ENCODE assay signal across 1 cellular context in the genomic region with DNA sequence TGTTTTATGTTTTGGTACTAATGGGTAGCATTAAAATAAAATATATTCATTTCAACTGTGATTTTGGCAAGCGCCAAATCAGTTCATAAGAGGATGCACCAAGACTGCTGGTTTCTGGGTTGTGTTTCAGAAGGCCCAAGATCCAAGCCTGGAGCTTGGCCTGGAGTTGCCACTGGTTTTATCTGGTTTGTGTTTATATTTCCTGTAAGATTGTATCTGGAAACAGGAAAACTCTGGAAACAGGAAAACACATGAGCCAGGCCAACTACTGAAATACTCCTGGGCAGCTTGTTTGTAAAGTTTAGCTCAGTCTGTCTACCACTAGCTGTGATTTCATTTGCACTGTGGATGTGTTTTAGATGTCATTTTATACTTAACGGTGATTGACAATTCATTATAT.
TF ChIP-seq lines count a peak whose summit lies in the region.

No MANE protein-coding gene starts in this region.

TF ChIP-seq in HEK293, 187 proteins besides CTCF, POLR2A, EP300 and RAD21 (continued from another document):
- TF ChIP-seq ZNF280D (tag by site-specific recombination; IDR thresholded peaks at IDR 0.05) (no peak), TRIM28 (IDR thresholded peaks at IDR 0.05; ENCODE audit: borderline replicate concordance, low read length) (peak; percentile 22; the same call in 1 of the 2 replicates), OSR2 (tag by site-specific recombination; IDR thresholded peaks at IDR 0.05) (peak; percentile 62), PATZ1 (tag by site-specific recombination; IDR thresholded peaks at IDR 0.05) (no peak), GFI1B (tag by site-specific recombination; IDR thresholded peaks at IDR 0.05) (peak; percentile 30; the same call in 1 of the 2 replicates)
